In the genomic region with DNA sequence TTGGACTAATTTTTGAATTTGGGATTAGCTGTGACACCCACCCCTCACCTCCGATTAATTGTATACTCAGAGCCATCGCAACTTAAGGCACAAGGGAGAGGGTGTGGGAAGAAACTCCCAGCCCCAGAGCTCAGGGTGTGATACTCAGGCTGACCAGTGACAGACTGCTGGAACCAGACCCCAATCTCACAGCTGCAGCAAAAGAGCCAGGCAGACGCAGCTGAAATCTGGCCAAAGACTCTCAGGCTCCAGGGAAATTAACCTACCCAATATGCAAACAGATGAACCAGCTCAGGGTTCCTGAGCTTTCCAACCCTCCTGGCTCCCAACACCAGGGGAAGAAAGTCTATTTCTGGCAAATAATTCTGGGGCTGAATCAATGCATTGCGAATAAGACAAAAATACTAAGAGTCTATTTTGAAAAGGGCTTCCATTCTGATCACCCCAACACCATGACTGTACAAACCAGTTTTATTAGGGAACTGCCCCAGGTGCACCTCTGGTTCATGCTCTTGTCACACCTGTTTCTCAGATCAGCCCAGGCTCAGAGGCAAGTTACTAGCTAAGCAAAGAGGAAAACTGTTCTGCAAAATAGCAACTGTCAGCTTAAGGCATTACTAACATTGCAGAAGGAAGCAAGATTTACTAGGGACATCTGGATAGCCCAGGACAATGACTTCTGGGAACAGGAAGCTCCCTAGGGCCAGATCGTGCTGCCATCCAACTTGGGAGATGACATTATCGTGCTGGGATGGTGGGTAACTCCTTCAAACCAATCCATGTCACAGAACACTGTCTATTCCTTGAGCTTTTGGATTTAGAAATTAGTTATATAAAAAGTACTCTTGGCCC, we compare ENCODE assay signal across 17 cellular contexts. TPM values are rescaled to one million over a fixed set of nuclear protein-coding genes. Genes with fewer than 3 reads are reported as not detected.
A peak's percentile ranks its signal among the peaks of the same experiment; 100 is the strongest.
DNase-seq lines count a peak whose midpoint lies in the region; ATAC-seq and TF ChIP-seq lines count a peak whose summit lies in the region.
"Had no signal": no experiment of that assay in that cellular context is flagged by ENCODE, and none has a peak within 500 bp of the region (broad histone marks: within the 10 kb centered on the region; RNA-seq: fewer than 3 reads in every experiment).

No MANE protein-coding gene starts in this region.

- H3K4me1 Mint-ChIP-seq in MCF 10A (ENCODE audit: insufficient read depth, unreplicated experiment) (no peaks in the 10 kb centered on the region), nephron (peaks cover 33% of the 10 kb centered on the region)

- no peak for DNase-seq in breast epithelium (ENCODE audit: low spot score in 2 of 2)
- no peak for DNase-seq in MCF 10A (ENCODE audit: unreplicated experiment)
- peak; percentile 40 to 49 for DNase-seq in uterus
- DNase-seq in ecto neural progenitor cell (ENCODE audit: low spot score) = no peak
- no peak for DNase-seq in body of pancreas
- DNase-seq: ACHN; activated CD4-positive, CD25-positive, alpha-beta regulatory T cell treated with anti-CD3 and anti-CD28 coated beads, Interleukin-2, amount 50 U/mL, for 72 hours; activated T-cell treated with anti-CD3 and anti-CD28 coated beads, Interleukin-2, amount 50 U/mL, for 4 hours; amniotic stem cell; DND-41; H7; NCI-H1048; NCI-H526 had no signal

- H3K27me3 ChIP-seq in breast epithelium (no peaks in the 10 kb centered on the region), esophagus (ENCODE audit: control insufficient read depth in 1 of 2, insufficient read depth in 2 of 2, low read length in 2 of 2) (no peaks in the 10 kb centered on the region), uterus (no peaks in the 10 kb centered on the region), body of pancreas (no peaks in the 10 kb centered on the region)

- no TSS peak for BruUV-seq in MCF 10A (replicated peaks; lab: Mats Ljungman, UMichigan)

- no peak for TF ChIP-seq CTCF in breast epithelium (IDR thresholded peaks at IDR 0.05)
- TF ChIP-seq CTCF in MCF 10A (IDR thresholded peaks at IDR 0.05; ENCODE audit: unreplicated experiment) = no peak
- TF ChIP-seq CTCF in nephron (IDR thresholded peaks at IDR 0.05; ENCODE audit: unreplicated experiment in 3 of 3) = no peak
- TF ChIP-seq CTCF in uterus (IDR thresholded peaks at IDR 0.05) = no peak
- TF ChIP-seq CTCF in body of pancreas (IDR thresholded peaks at IDR 0.05) = no peak

- H3K4me3 Mint-ChIP-seq in MCF 10A (ENCODE audit: unreplicated experiment) = no peak overlapping the region
- H3K4me3 Mint-ChIP-seq in nephron = no peak overlapping the region
- H3K4me3 Mint-ChIP-seq: activated T-cell treated with anti-CD3 and anti-CD28 coated beads, Interleukin-2, amount 50 U/mL, for 4 hours had no signal

- no peak for ATAC-seq in body of pancreas
- no peak for ATAC-seq in HG03565 (IDR thresholded peaks at IDR 0.05; ENCODE audit: unreplicated experiment)
- ATAC-seq: activated T-cell treated with anti-CD3 and anti-CD28 coated beads, Interleukin-2, amount 50 U/mL, for 4 hours; mucosa of descending colon had no signal

- H3K36me3 Mint-ChIP-seq in MCF 10A (ENCODE audit: insufficient read depth, unreplicated experiment) = peaks cover 61% of the 10 kb centered on the region
- H3K36me3 Mint-ChIP-seq in nephron (ENCODE audit: low read depth) = peaks cover 36% of the 10 kb centered on the region

- TF ChIP-seq POLR2A in breast epithelium (IDR thresholded peaks at IDR 0.05) (no peak), uterus (IDR thresholded peaks at IDR 0.05) (no peak), body of pancreas (IDR thresholded peaks at IDR 0.05) (no peak)

- intact Hi-C loops in breast epithelium (cut with DNase I; ENCODE audit: low total_unique reads) (no loop called here), MCF 10A (cut with micrococcal nuclease) (no loop called here), uterus (cut with DNase I; ENCODE audit: low total_unique reads) (no loop called here), body of pancreas (cut with DNase I) (no loop called here)

- H3K27me3 Mint-ChIP-seq in MCF 10A (ENCODE audit: insufficient read depth, unreplicated experiment) (no peaks in the 10 kb centered on the region), nephron (ENCODE audit: low read depth) (no peaks in the 10 kb centered on the region)

- no peak overlapping the region for H3K27ac Mint-ChIP-seq in MCF 10A (ENCODE audit: low read depth, unreplicated experiment)
- peak overlapping the region; percentile 41 to 76 (median 55) for H3K27ac Mint-ChIP-seq in nephron

- CTCF ChIA-PET in MCF 10A (lab: Yijun Ruan, JAX) = interaction anchor here (0.6 to 0.8 kb wide), 3 partner anchors 58 to 1110 kb away, joined by 3 read pairs; no protein-coding TSS in a partner anchor

- H3K9me3 ChIP-seq in breast epithelium (no peaks in the 10 kb centered on the region), esophagus (ENCODE audit: control insufficient read depth in 2 of 2, insufficient read depth in 1 of 2, low read depth in 1 of 2, low read length in 1 of 2) (no peaks in the 10 kb centered on the region), uterus (no peaks in the 10 kb centered on the region), body of pancreas (no peaks in the 10 kb centered on the region)
- H3K9me3 ChIP-seq: mucosa of descending colon had no signal

- 31 to 56% methylated on average over 6 of the region's 6 CpGs for WGBS in esophagus, 2 donors
- WGBS in body of pancreas, 2 donors = 83 to 84% methylated on average over 6 of the region's 6 CpGs

- POLR2A ChIA-PET in MCF 10A (lab: Yijun Ruan, JAX) = interaction anchor here (0.7 to 1.3 kb wide), 4 partner anchors 13 to 149 kb away, joined by 3 to 4 read pairs (median 3); no protein-coding TSS in a partner anchor

- H3K27ac ChIP-seq in breast epithelium = peak overlapping the region; percentile 5 to 59
- H3K27ac ChIP-seq in esophagus (ENCODE audit: low read depth in 2 of 2, low read length in 1 of 2) = peak overlapping the region; percentile 90 to 99
- peak overlapping the region; percentile 56 to 67 for H3K27ac ChIP-seq in uterus
- no peak overlapping the region for H3K27ac ChIP-seq in body of pancreas

- no peaks in the 10 kb centered on the region for H3K4me1 ChIP-seq in breast epithelium
- H3K4me1 ChIP-seq in esophagus (ENCODE audit: control insufficient read depth in 2 of 2, insufficient read depth in 2 of 2, low read length in 1 of 2) = peaks cover 17 to 28% of the 10 kb centered on the region in 2 donors
- peaks cover 0 to 13% of the 10 kb centered on the region in 2 donors for H3K4me1 ChIP-seq in uterus
- no peaks in the 10 kb centered on the region for H3K4me1 ChIP-seq in body of pancreas

- H3K4me3 ChIP-seq in breast epithelium (no peak overlapping the region), esophagus (ENCODE audit: low read depth in 1 of 2, low read length in 2 of 2) (no peak overlapping the region), uterus (no peak overlapping the region), body of pancreas (no peak overlapping the region)
- H3K4me3 ChIP-seq: mucosa of descending colon had no signal

- H3K9me3 Mint-ChIP-seq in MCF 10A (ENCODE audit: unreplicated experiment) (no peaks in the 10 kb centered on the region), nephron (no peaks in the 10 kb centered on the region)
- H3K9me3 Mint-ChIP-seq: activated T-cell treated with anti-CD3 and anti-CD28 coated beads, Interleukin-2, amount 50 U/mL, for 4 hours had no signal

- no peaks in the 10 kb centered on the region for H3K36me3 ChIP-seq in breast epithelium
- H3K36me3 ChIP-seq in esophagus (ENCODE audit: control insufficient read depth in 2 of 2, insufficient read depth in 2 of 2, low read length in 1 of 2) = peaks cover 12 to 18% of the 10 kb centered on the region in 2 donors
- H3K36me3 ChIP-seq in uterus = no peaks in the 10 kb centered on the region
- peaks cover 16 to 25% of the 10 kb centered on the region in 2 donors for H3K36me3 ChIP-seq in body of pancreas (replicated peaks in 1 of 2; ENCODE audit: insufficient read depth in 1 of 2, low read depth in 2 of 2)

RNA-seq across cellular contexts. Expression of gene ANAPC7, which starts 30.3 kb away (rescaled TPM):
- total RNA-seq in breast epithelium = 10 to 100 TPM; 29.4 to 56.2 (median 43.3) TPM
- total RNA-seq in MCF 10A (2022) = 76.3 and 87.1 TPM in 2 replicates
- polyA plus RNA-seq in esophagus = 10 to 100 TPM; 49.6 to 75.8 TPM
- 10 to 100 TPM; 40.0 to 68.1 (median 63.5) TPM for total RNA-seq in uterus
- total RNA-seq in body of pancreas = 10 to 100 TPM; 25.9 to 45.8 TPM

Comparison
In these comparisons a context has a peak if more than half of its experiments do, and no peak if none do; other contexts are left out.
1. DNase-seq: peak in uterus (2 of 2); none in breast epithelium (0 of 2), MCF 10A (single experiment), ecto neural progenitor cell (single experiment) and body of pancreas (0 of 4).
2. H3K27ac ChIP-seq: peak in breast epithelium (2 of 2), esophagus (2 of 2) and uterus (2 of 2); none in body of pancreas (0 of 4).